Comparison of ENCODE assay signal across 1 cellular context in the genomic region with DNA sequence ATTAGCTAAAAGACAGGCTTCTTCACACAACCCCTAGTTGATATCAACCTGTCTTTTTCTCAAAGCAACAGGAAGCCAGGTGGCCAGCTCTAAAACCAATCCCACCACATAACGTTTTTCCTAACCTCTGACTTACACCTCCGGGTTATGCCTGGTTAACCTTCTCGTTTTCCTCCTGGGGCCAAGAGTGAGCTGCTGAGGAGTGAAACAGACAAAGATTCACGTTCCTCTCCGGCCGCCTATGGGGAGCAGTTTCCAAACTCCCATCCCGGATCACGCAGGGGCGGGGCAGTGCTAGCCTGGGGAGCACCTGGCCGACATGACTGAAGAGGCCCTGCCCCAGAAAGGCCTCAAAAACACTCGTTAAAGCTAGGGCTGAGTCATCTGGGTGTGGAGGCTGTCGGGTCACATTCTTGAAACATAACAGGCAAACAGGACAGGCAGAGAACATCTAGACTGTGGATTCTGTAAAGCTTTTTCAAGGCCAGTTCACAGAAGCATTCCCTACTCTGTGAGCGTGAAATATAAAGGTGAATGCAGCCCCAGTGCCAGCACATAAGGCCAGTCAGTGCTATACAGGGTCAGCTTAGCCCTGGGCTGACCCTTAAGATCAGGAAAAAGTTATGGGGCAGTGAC.
TF ChIP-seq lines count a peak whose summit lies in the region.

No MANE protein-coding gene starts in this region.

TF ChIP-seq in GM23338, 12 proteins besides CTCF, POLR2A, EP300 and RAD21 (continued from another document):
- TF ChIP-seq EZH2phosphoT487 (IDR thresholded peaks at IDR 0.05; ENCODE audit: unreplicated experiment) = no peak
TF ChIP-seq in GM23338: peak in this region for 1.
